ENCODE assay signal across 8 cellular contexts in the genomic region with DNA sequence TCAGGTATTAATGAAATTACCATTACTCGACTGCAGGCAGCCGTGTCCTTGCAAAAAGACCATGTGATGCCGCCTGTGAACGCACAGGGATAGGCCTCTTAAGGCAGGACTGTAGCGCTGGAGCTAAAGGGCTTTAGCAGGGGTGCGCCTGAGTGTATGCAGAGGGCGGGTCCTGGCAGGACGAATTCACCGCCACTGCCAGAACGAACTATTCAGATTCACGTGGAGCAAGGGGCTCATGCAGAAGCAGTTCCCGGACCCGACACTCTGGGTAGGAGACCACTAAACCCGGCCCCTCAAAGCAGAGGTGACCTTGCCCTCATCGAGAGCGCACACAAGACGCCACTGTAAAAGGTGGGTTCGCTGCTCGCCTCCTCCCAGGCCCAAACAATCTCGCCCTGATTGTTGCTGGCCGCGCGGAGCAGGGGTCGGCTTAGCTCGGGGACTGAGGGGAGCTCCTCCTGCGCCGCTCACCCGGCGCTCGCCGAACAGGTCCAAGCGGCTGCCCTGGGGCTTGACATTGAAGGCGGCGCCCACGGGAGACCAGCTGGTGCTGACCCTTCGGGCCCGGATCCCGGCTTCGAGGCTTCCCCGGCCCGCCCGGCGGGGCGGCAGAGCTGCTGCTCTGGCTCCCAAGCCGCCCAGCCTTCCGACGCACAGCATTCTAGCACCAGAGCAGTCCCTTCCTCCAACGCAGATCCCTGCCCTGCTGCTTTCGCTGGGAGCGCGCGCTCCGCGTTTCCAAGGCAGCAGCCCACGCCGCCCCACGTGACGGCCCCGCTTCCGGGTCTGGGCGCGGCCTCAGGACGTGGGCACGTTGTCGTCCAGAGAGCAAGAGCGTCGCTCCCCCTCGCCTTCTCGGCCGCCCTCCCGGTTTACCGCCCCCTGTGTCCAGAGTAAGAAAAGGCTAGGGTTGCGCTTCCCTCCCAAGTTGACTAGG. TPM values are rescaled to one million over a fixed set of nuclear protein-coding genes. Genes with fewer than 3 reads are reported as not detected.
DNase-seq lines count a peak whose midpoint lies in the region; ATAC-seq and TF ChIP-seq lines count a peak whose summit lies in the region.

A gene (minus strand): TSS at position 743 of the 940 bp plus-strand sequence. CDS start 80 bp downstream, at position 663.

- no peaks in the 10 kb centered on the region for H3K9me3 ChIP-seq in testis

- H3K4me3 ChIP-seq in HFF-Myc (replicated peaks; ENCODE audit: low read depth, low read length) (peak within 1 kb of the TSS; percentile 74), testis (peak within 1 kb of the TSS; percentile 81 to 87)

- H3K27ac ChIP-seq in testis, result peak within 1 kb of the TSS; percentile 60 to 85

- TF ChIP-seq CTCF in GM10248 (IDR thresholded peaks at IDR 0.05; ENCODE audit: control extremely low read depth, extremely low read depth, low read depth, missing control alignments) (peak; percentile 91), HFF-Myc (IDR thresholded peaks at IDR 0.05; ENCODE audit: low read depth, low read length, missing control alignments) (peak; percentile 67), omental fat pad (IDR thresholded peaks at IDR 0.05) (no peak), testis (IDR thresholded peaks at IDR 0.05) (peak; percentile 77 to 94 (median 86))

- intact Hi-C loops in testis (cut with DNase I; ENCODE audit: low total_unique reads), result no loop called here

- no peaks in the 10 kb centered on the region for H3K36me3 Mint-ChIP-seq in activated naive CD4-positive, alpha-beta T cell treated with anti-CD3 and anti-CD28 coated beads, Interleukin-2, amount 50 U/mL, for 72 hours

- TF ChIP-seq POLR2A in testis (IDR thresholded peaks at IDR 0.05), result no peak

- no peaks in the 10 kb centered on the region for H3K9me3 Mint-ChIP-seq in activated naive CD4-positive, alpha-beta T cell treated with anti-CD3 and anti-CD28 coated beads, Interleukin-2, amount 50 U/mL, for 72 hours

- POLR2A ChIA-PET in GM10248 (lab: Yijun Ruan, JAX), result no interaction called here

- CTCF ChIA-PET in GM10248 (lab: Yijun Ruan, JAX), result interaction anchor here (0.6 to 2.9 kb wide), 37 partner anchors 9 to 564 kb away, joined by 3 to 24 read pairs (median 4); a partner anchor contains a TSS

- no peaks in the 10 kb centered on the region for H3K27me3 ChIP-seq in testis

- ATAC-seq in SK-N-SH treated with all-trans-retinoic acid at 6 μM for 48 hours (peak; percentile 95), omental fat pad (ENCODE audit: low FRiP score) (peak; percentile 98)
- ATAC-seq in activated naive CD4-positive, alpha-beta T cell treated with anti-CD3 and anti-CD28 coated beads, Interleukin-2, amount 50 U/mL, for 72 hours, result peak; percentile 96 to 97

- peaks cover 4% of the 10 kb centered on the region for H3K4me1 ChIP-seq in testis

- DNase-seq in GM10248 (ENCODE audit: extremely low spot score) (peak; percentile 96), HFF-Myc (ENCODE audit: extremely low read depth, low read depth) (peak; percentile 79), MV-4-11 (lab: John Stamatoyannopoulos, UW) (peak; percentile 92), glomerular endothelial cell (ENCODE audit: extremely low read depth, low read depth, low spot score) (peak; percentile 36), omental fat pad (ENCODE audit: low spot score) (peak; percentile 67), testis (peak; percentile 96)
- peak; percentile 89 to 91 for DNase-seq in activated naive CD4-positive, alpha-beta T cell treated with anti-CD3 and anti-CD28 coated beads, Interleukin-2, amount 50 U/mL, for 72 hours (ENCODE audit: low spot score in 2 of 2)

- H3K36me3 ChIP-seq in testis (ENCODE audit: low read depth, missing control alignments), result no peaks in the 10 kb centered on the region

- 0 to 1% methylated on average over 14 to 53 of the region's 73 CpGs for WGBS in testis, 2 donors

- H3K27ac Mint-ChIP-seq in activated naive CD4-positive, alpha-beta T cell treated with anti-CD3 and anti-CD28 coated beads, Interleukin-2, amount 50 U/mL, for 72 hours, result peak within 1 kb of the TSS; percentile 84 to 87

TF ChIP-seq in SK-N-SH treated with all-trans-retinoic acid at 6 μM for 48 hours, 23 proteins besides CTCF, POLR2A, EP300 and RAD21:
- no peak for TF ChIP-seq BACH2 (CRISPR knock-in tag; IDR thresholded peaks at IDR 0.05; ENCODE audit: borderline replicate concordance)
- TF ChIP-seq, protein P1, sequence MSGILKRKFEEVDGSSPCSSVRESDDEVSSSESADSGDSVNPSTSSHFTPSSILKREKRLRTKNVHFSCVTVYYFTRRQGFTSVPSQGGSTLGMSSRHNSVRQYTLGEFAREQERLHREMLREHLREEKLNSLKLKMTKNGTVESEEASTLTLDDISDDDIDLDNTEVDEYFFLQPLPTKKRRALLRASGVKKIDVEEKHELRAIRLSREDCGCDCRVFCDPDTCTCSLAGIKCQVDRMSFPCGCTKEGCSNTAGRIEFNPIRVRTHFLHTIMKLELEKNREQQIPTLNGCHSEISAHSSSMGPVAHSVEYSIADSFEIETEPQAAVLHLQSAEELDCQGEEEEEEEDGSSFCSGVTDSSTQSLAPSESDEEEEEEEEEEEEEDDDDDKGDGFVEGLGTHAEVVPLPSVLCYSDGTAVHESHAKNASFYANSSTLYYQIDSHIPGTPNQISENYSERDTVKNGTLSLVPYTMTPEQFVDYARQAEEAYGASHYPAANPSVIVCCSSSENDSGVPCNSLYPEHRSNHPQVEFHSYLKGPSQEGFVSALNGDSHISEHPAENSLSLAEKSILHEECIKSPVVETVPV (CRISPR knock-in tag; IDR thresholded peaks at IDR 0.05), result no peak
- no peak for TF ChIP-seq ZNF70 (CRISPR knock-in tag; IDR thresholded peaks at IDR 0.05)
- no peak for TF ChIP-seq ZNF8 (CRISPR knock-in tag; IDR thresholded peaks at IDR 0.05)
- TF ChIP-seq SNAI2 (CRISPR knock-in tag; IDR thresholded peaks at IDR 0.05), result no peak
- TF ChIP-seq, protein P2, sequence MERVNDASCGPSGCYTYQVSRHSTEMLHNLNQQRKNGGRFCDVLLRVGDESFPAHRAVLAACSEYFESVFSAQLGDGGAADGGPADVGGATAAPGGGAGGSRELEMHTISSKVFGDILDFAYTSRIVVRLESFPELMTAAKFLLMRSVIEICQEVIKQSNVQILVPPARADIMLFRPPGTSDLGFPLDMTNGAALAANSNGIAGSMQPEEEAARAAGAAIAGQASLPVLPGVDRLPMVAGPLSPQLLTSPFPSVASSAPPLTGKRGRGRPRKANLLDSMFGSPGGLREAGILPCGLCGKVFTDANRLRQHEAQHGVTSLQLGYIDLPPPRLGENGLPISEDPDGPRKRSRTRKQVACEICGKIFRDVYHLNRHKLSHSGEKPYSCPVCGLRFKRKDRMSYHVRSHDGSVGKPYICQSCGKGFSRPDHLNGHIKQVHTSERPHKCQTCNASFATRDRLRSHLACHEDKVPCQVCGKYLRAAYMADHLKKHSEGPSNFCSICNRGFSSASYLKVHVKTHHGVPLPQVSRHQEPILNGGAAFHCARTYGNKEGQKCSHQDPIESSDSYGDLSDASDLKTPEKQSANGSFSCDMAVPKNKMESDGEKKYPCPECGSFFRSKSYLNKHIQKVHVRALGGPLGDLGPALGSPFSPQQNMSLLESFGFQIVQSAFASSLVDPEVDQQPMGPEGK (CRISPR knock-in tag; IDR thresholded peaks at IDR 0.05; ENCODE audit: borderline replicate concordance), result no peak
- TF ChIP-seq OSR1 (CRISPR knock-in tag; IDR thresholded peaks at IDR 0.05), result no peak
- no peak for TF ChIP-seq ZFP3 (CRISPR knock-in tag; IDR thresholded peaks at IDR 0.05)
- TF ChIP-seq CSDC2 (CRISPR knock-in tag; IDR thresholded peaks at IDR 0.05), result no peak
- no peak for TF ChIP-seq ARNTL (CRISPR knock-in tag; IDR thresholded peaks at IDR 0.05; ENCODE audit: borderline replicate concordance, low read depth)
- no peak for TF ChIP-seq GLIS3 (CRISPR knock-in tag; IDR thresholded peaks at IDR 0.05)

RNA-seq across cellular contexts. Expression of the gene that starts here (rescaled TPM):
- total RNA-seq in activated naive CD4-positive, alpha-beta T cell treated with anti-CD3 and anti-CD28 coated beads, Interleukin-2, amount 50 U/mL, for 72 hours, result 10 to 100 TPM in 1 of 2 donors, 1 to 10 TPM in 1; 4.2 to 17.1 TPM
- total RNA-seq in glomerular endothelial cell (14.5 and 15.9 TPM in 2 replicates), omental fat pad (10 to 100 TPM in 3 of 4 donors, 1 to 10 TPM in 1; 9.2 to 24.6 (median 10.9) TPM), testis (10 to 100 TPM; 25.7 to 27.6 TPM)
- polyA plus RNA-seq in testis (ENCODE audit: insufficient read depth, low read depth, low replicate concordance), result 29.4 TPM

Comparison
In these comparisons a context has a peak if more than half of its experiments do, and no peak if none do; other contexts are left out.
1. Peak in every context shown above with its lines: DNase-seq, ATAC-seq, H3K4me3 ChIP-seq and H3K27ac ChIP-seq.
2. DNase-seq: peak in every context shown above with its lines; median percentile 96 in GM10248; 96 in testis; 92 in MV-4-11; 90 in activated naive CD4-positive, alpha-beta T cell treated with anti-CD3 and anti-CD28 coated beads, Interleukin-2, amount 50 U/mL, for 72 hours; 79 in HFF-Myc; 67 in omental fat pad; 36 in glomerular endothelial cell.
3. CTCF ChIP-seq: peak in GM10248 (single experiment), HFF-Myc (single experiment) and testis (3 of 3); none in omental fat pad (0 of 3).